ENCODE assay signal across 35 cellular contexts in the genomic region with DNA sequence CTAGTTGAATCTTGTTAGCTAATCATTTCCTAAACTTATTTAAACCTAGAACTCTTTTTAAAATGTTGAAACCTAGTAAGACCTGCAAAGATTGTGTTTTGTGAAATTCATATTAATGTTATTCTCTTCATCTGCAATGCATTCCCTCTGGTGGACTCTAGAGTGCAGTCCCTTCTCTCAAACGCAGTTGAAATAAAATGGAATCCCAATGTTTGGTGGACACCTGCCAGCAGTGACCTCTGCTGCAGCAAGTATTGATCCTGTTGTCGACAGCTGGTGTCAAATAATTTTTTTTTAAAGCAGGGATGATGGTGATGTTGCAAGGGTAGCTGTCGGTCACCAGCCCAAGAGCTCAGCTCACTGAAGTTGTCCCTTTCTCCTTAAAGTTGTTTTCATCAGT.
"Had no signal": no experiment of that assay in that cellular context is flagged by ENCODE, and none has a peak within 500 bp of the region (broad histone marks: within the 10 kb centered on the region; RNA-seq: fewer than 3 reads in every experiment).

No MANE protein-coding gene starts in this region.

- H3K4me2 ChIP-seq: KMS-11 had no signal

- DNase-seq: activated CD4-positive, alpha-beta memory T cell treated with anti-CD3 and anti-CD28 coated beads, Interleukin-2, amount 10 ng/mL, durations not matched to agents 7 days and 5 days; activated CD4-positive, alpha-beta T cell treated with anti-CD3 and anti-CD28 coated beads for 1 hour; activated CD4-positive, alpha-beta T cell treated with anti-CD3 and anti-CD28 coated beads for 48 hours; activated CD4-positive, CD25-positive, alpha-beta regulatory T cell; activated CD8-positive, alpha-beta memory T cell treated with anti-CD3 and anti-CD28 coated beads for 24 hours; activated CD8-positive, alpha-beta memory T cell treated with anti-CD3 and anti-CD28 coated beads, Interleukin-2, amount 10 ng/mL, durations not matched to agents 7 days and 5 days; activated CD8-positive, alpha-beta memory T cell treated with anti-CD3 and anti-CD28 coated beads, Interleukin-2, amount 50 U/mL, for 48 hours; activated effector memory CD4-positive, alpha-beta T cell treated with Interleukin-2 at 50 U/mL for 16 hours; activated naive CD4-positive, alpha-beta T cell treated with anti-CD3 and anti-CD28 coated beads, Interleukin-2, amount 10 ng/mL, durations not matched to agents 7 days and 5 days; activated naive CD8-positive, alpha-beta T cell treated with anti-CD3 and anti-CD28 coated beads, Interleukin-2, amount 50 U/mL, for 24 hours; activated T-cell treated with anti-CD3 and anti-CD28 coated beads, Interleukin-2, amount 50 U/mL, for 48 hours; anterior cingulate cortex; brain microvascular endothelial cell; central memory CD4-positive, alpha-beta T cell; MM.1S; MV-4-11; NCI-H1092 treated with DMSO at 0.1 percent for 48 hours; NCI-H1417; NCI-H1694; NCI-H1930; NCI-H2081 treated with DMSO at 0.1 percent for 48 hours; NCI-H226; NCI-H446 treated with DMSO at 0.1 percent for 48 hours; NCI-H524; NCI-H774; Peyer's patch; RPMI8226; SIG-M5; SW 1271; T-helper 1 cell; T-helper 2 cell; T-helper 9 cell; WERI-Rb-1 had no signal

- H3K9ac ChIP-seq: KMS-11 had no signal

- H3K4me1 ChIP-seq: Peyer's patch had no signal

- H3K9me3 Mint-ChIP-seq: activated CD4-positive, alpha-beta memory T cell treated with anti-CD3 and anti-CD28 coated beads, Interleukin-2, amount 10 ng/mL, durations not matched to agents 7 days and 5 days; activated naive CD4-positive, alpha-beta T cell treated with anti-CD3 and anti-CD28 coated beads, Interleukin-2, amount 10 ng/mL, durations not matched to agents 7 days and 5 days had no signal

- H3K27ac ChIP-seq: brain microvascular endothelial cell, KMS-11, Peyer's patch, WERI-Rb-1 had no signal

- H3K27ac Mint-ChIP-seq: activated CD4-positive, alpha-beta memory T cell treated with anti-CD3 and anti-CD28 coated beads, Interleukin-2, amount 10 ng/mL, durations not matched to agents 7 days and 5 days; activated CD8-positive, alpha-beta memory T cell treated with anti-CD3 and anti-CD28 coated beads, Interleukin-2, amount 10 ng/mL, durations not matched to agents 7 days and 5 days; activated naive CD4-positive, alpha-beta T cell treated with anti-CD3 and anti-CD28 coated beads, Interleukin-2, amount 10 ng/mL, durations not matched to agents 7 days and 5 days; activated naive CD8-positive, alpha-beta T cell; activated naive CD8-positive, alpha-beta T cell treated with anti-CD3 and anti-CD28 coated beads, Interleukin-2, amount 50 U/mL, for 24 hours had no signal

- H3K4me3 ChIP-seq: Peyer's patch had no signal

- H3K36me3 ChIP-seq: brain microvascular endothelial cell, Peyer's patch, WERI-Rb-1 had no signal

- H3K4me1 Mint-ChIP-seq: activated CD4-positive, alpha-beta memory T cell treated with anti-CD3 and anti-CD28 coated beads, Interleukin-2, amount 10 ng/mL, durations not matched to agents 7 days and 5 days; activated CD8-positive, alpha-beta memory T cell treated with anti-CD3 and anti-CD28 coated beads, Interleukin-2, amount 10 ng/mL, durations not matched to agents 7 days and 5 days; activated naive CD4-positive, alpha-beta T cell treated with anti-CD3 and anti-CD28 coated beads, Interleukin-2, amount 10 ng/mL, durations not matched to agents 7 days and 5 days; activated naive CD8-positive, alpha-beta T cell treated with anti-CD3 and anti-CD28 coated beads, Interleukin-2, amount 50 U/mL, for 24 hours had no signal

- H3K4me3 Mint-ChIP-seq: activated CD4-positive, alpha-beta memory T cell treated with anti-CD3 and anti-CD28 coated beads, Interleukin-2, amount 10 ng/mL, durations not matched to agents 7 days and 5 days; activated CD8-positive, alpha-beta memory T cell treated with anti-CD3 and anti-CD28 coated beads, Interleukin-2, amount 10 ng/mL, durations not matched to agents 7 days and 5 days; activated naive CD4-positive, alpha-beta T cell treated with anti-CD3 and anti-CD28 coated beads, Interleukin-2, amount 10 ng/mL, durations not matched to agents 7 days and 5 days; activated naive CD8-positive, alpha-beta T cell; activated naive CD8-positive, alpha-beta T cell treated with anti-CD3 and anti-CD28 coated beads, Interleukin-2, amount 50 U/mL, for 24 hours had no signal

- H3K27me3 Mint-ChIP-seq: activated CD4-positive, alpha-beta memory T cell treated with anti-CD3 and anti-CD28 coated beads, Interleukin-2, amount 10 ng/mL, durations not matched to agents 7 days and 5 days; activated CD8-positive, alpha-beta memory T cell treated with anti-CD3 and anti-CD28 coated beads, Interleukin-2, amount 10 ng/mL, durations not matched to agents 7 days and 5 days; activated naive CD4-positive, alpha-beta T cell treated with anti-CD3 and anti-CD28 coated beads, Interleukin-2, amount 10 ng/mL, durations not matched to agents 7 days and 5 days; activated naive CD8-positive, alpha-beta T cell; activated naive CD8-positive, alpha-beta T cell treated with anti-CD3 and anti-CD28 coated beads, Interleukin-2, amount 50 U/mL, for 24 hours had no signal

- H3K36me3 Mint-ChIP-seq: activated CD8-positive, alpha-beta memory T cell treated with anti-CD3 and anti-CD28 coated beads, Interleukin-2, amount 10 ng/mL, durations not matched to agents 7 days and 5 days; activated naive CD4-positive, alpha-beta T cell treated with anti-CD3 and anti-CD28 coated beads, Interleukin-2, amount 10 ng/mL, durations not matched to agents 7 days and 5 days; activated naive CD8-positive, alpha-beta T cell had no signal

- H3K27me3 ChIP-seq: brain microvascular endothelial cell, Peyer's patch had no signal

- H3K9me3 ChIP-seq: Peyer's patch had no signal

- ATAC-seq: activated CD8-positive, alpha-beta memory T cell treated with anti-CD3 and anti-CD28 coated beads, Interleukin-2, amount 10 ng/mL, durations not matched to agents 7 days and 5 days; activated naive CD8-positive, alpha-beta T cell treated with anti-CD3 and anti-CD28 coated beads, Interleukin-2, amount 50 U/mL, for 24 hours had no signal
